16 cellular contexts compared by ENCODE assay signal in the genomic region with DNA sequence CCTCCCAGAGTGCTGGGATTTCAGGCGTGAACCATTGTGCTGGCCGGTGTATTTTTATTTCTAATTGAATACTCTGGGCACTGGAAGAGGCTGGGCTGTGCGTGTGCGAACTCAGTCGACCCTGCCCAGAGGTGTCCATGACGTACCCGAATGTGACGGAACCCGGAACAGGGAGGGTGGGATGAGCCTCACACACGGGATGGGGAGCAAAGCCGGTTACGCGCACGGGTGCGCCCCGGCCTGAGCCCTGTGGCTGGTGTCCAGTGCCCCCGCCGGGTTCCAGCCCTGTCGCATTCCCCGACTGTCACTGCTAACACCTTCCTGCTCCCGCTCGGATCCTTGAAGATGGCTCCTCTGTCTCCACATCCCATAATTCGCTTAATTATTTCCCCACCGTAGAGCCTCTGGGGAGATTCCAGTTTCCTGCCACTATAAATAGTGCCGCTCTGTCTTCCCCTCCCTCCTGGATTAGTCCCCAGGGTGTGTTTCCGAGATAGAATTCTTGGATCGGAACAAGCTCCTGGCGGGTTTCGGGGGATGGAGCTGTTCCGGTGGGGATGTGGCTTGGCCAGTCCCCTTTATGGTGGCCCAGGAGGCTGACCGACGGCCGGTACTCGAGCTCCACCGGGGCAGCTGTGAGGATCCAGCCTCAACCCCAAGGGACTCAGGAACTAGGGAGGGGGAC. TPM values are rescaled to one million over a fixed set of nuclear protein-coding genes. Genes with fewer than 3 reads are reported as not detected.
DNase-seq lines count a peak whose midpoint lies in the region; ATAC-seq and TF ChIP-seq lines count a peak whose summit lies in the region.
"Had no signal": no experiment of that assay in that cellular context is flagged by ENCODE, and none has a peak within 500 bp of the region (broad histone marks: within the 10 kb centered on the region; RNA-seq: fewer than 3 reads in every experiment).

No MANE protein-coding gene starts in this region.

- no peaks in the 10 kb centered on the region; the same call in 1 of the 2 replicates for H3K9me1 ChIP-seq in IMR-90 (ENCODE audit: insufficient read depth, low read length)

- H3K79me1 ChIP-seq in IMR-90 (ENCODE audit: low read depth in 1 of 2, low read length in 2 of 2): peaks cover 5 to 64% of the 10 kb centered on the region in 2 experiments

- H2BK15ac ChIP-seq in IMR-90 (ENCODE audit: low read depth, low read length): no peak overlapping the region

- H4K5ac ChIP-seq in IMR-90 (ENCODE audit: low read depth, low read length): no peak overlapping the region

- H3K4me3 ChIP-seq in IMR-90 (ENCODE audit: insufficient read depth, low read depth, low read length) (no peak overlapping the region), iPS-15b (ENCODE audit: low read depth, low read length) (no peak overlapping the region), OCI-LY7 (ENCODE audit: low read depth, low read length, poor library complexity, severe bottlenecking) (no peak overlapping the region)
- H3K4me3 ChIP-seq: GM23338 had no signal

- CTCF ChIA-PET in IMR-90 (lab: Yijun Ruan, JAX): no interaction called here
- CTCF ChIA-PET in OCI-LY7 (lab: Charles Lee; ENCODE audit: unreplicated experiment): no interaction called here

- no peaks in the 10 kb centered on the region for H3K9me3 Mint-ChIP-seq in dendritic cell treated with granulocyte-macrophage colony-stimulating factor and Interleukin-4, amounts not matched to agents 40 ng/mL and 50 ng/mL, for 4 days
- H3K9me3 Mint-ChIP-seq in stimulated activated naive B cell treated with anti-CD40 and anti-IgM and Interleukin-4, amounts not matched to agents 10 μg/mL and 1 μg/mL and 100 μg/mL, for 72 hours: no peaks in the 10 kb centered on the region
- H3K9me3 Mint-ChIP-seq: GM23338, mesothelial cell of epicardium had no signal

- WGBS in IMR-90 (ENCODE audit: extremely low coverage in 2 of 2, insufficient read length in 1 of 2), 2 experiments: 93% methylated on average over 21 of the region's 35 CpGs; no CpG with 5 or more reads in 1 of the 2 experiments

- H3K4me1 ChIP-seq in IMR-90 (ENCODE audit: control insufficient read depth, insufficient read depth, low read length): peaks cover 18% of the 10 kb centered on the region
- no peaks in the 10 kb centered on the region for H3K4me1 ChIP-seq in iPS-15b (ENCODE audit: control insufficient read depth, insufficient read depth, low read length)
- no peaks in the 10 kb centered on the region for H3K4me1 ChIP-seq in OCI-LY7 (ENCODE audit: insufficient read depth, low read length, poor library complexity, severe bottlenecking)

- no peak overlapping the region for H3K18ac ChIP-seq in IMR-90 (ENCODE audit: low read depth, low read length)

- no peak for TF ChIP-seq RAD21 in IMR-90 (IDR thresholded peaks at IDR 0.05; ENCODE audit: low read length)

- ATAC-seq in IMR-90 (ENCODE audit: low read depth) (no peak), HG03045 (IDR thresholded peaks at IDR 0.05; ENCODE audit: unreplicated experiment) (no peak)
- ATAC-seq in stimulated activated naive B cell treated with anti-CD40 and anti-IgM and Interleukin-4, amounts not matched to agents 10 μg/mL and 1 μg/mL and 100 μg/mL, for 72 hours (replicated peaks): no peak
- ATAC-seq: GM23338, PC-3 had no signal

- H3K23ac ChIP-seq in IMR-90 (ENCODE audit: low read depth, low read length): no peak overlapping the region

- no peak overlapping the region for H3K14ac ChIP-seq in IMR-90 (replicated peaks; ENCODE audit: low read depth, low read length)

- H3K9me3 ChIP-seq in IMR-90 (ENCODE audit: control insufficient read depth, insufficient read depth, low read length): no peaks in the 10 kb centered on the region
- H3K9me3 ChIP-seq in iPS-15b (ENCODE audit: control insufficient read depth, insufficient read depth, low read length): no peaks in the 10 kb centered on the region
- H3K9me3 ChIP-seq in OCI-LY7 (ENCODE audit: low read length): no peaks in the 10 kb centered on the region
- H3K9me3 ChIP-seq: neutrophil had no signal

- H2BK120ac ChIP-seq in IMR-90 (ENCODE audit: low read depth, low read length): no peak overlapping the region

- H3K9ac ChIP-seq in IMR-90 (ENCODE audit: low read depth, low read length) (no peak overlapping the region), iPS-15b (ENCODE audit: low read depth, low read length) (peak overlapping the region; percentile 24)

- in situ Hi-C loops in IMR-90 (cut with MboI; ENCODE audit: low sequenced_read_pairs): no loop called here

- no peak overlapping the region for H4K91ac ChIP-seq in IMR-90 (ENCODE audit: insufficient read depth, low read depth, low read length)

- H3K27me3 Mint-ChIP-seq in dendritic cell treated with granulocyte-macrophage colony-stimulating factor and Interleukin-4, amounts not matched to agents 40 ng/mL and 50 ng/mL, for 4 days: no peaks in the 10 kb centered on the region
- H3K27me3 Mint-ChIP-seq in stimulated activated naive B cell treated with anti-CD40 and anti-IgM and Interleukin-4, amounts not matched to agents 10 μg/mL and 1 μg/mL and 100 μg/mL, for 72 hours: no peaks in the 10 kb centered on the region

- peak overlapping the region; percentile 79 for H3K27ac Mint-ChIP-seq in dendritic cell treated with granulocyte-macrophage colony-stimulating factor and Interleukin-4, amounts not matched to agents 40 ng/mL and 50 ng/mL, for 4 days
- peak overlapping the region; percentile 76 for H3K27ac Mint-ChIP-seq in stimulated activated naive B cell treated with anti-CD40 and anti-IgM and Interleukin-4, amounts not matched to agents 10 μg/mL and 1 μg/mL and 100 μg/mL, for 72 hours
- H3K27ac Mint-ChIP-seq: GM23338, mesothelial cell of epicardium had no signal

- no peak for DNase-seq in IMR-90
- DNase-seq in stimulated activated naive B cell treated with anti-CD40 and anti-IgM and Interleukin-4, amounts not matched to agents 10 μg/mL and 1 μg/mL and 100 μg/mL, for 72 hours: no peak
- DNase-seq in dedifferentiated amniotic fluid mesenchymal stem cell (ENCODE audit: extremely low spot score): no peak
- no peak for DNase-seq in cerebellar cortex (ENCODE audit: low spot score)
- no peak for DNase-seq in OCI-LY7 (ENCODE audit: low spot score)
- DNase-seq: cortex of kidney, KBM-7, NCI-H1417, PC-3, T-helper 1 cell had no signal

- H2AK9ac ChIP-seq in IMR-90 (replicated peaks; ENCODE audit: low read depth, low read length, poor library complexity): peak overlapping the region; percentile 78

- H3K4me2 ChIP-seq in IMR-90 (ENCODE audit: low read depth, low read length) (no peak overlapping the region), OCI-LY7 (ENCODE audit: low read length) (no peak overlapping the region)
- H3K4me2 ChIP-seq: GM23338 had no signal

- no peak overlapping the region for H4K8ac ChIP-seq in IMR-90 (ENCODE audit: low read depth in 2 of 2, low read length in 2 of 2)

- H4K20me1 ChIP-seq in IMR-90 (ENCODE audit: insufficient read depth, low read length): peaks cover 25% of the 10 kb centered on the region
- no peaks in the 10 kb centered on the region for H4K20me1 ChIP-seq in OCI-LY7 (ENCODE audit: insufficient read depth, low read length)

- no peak overlapping the region for H3K56ac ChIP-seq in IMR-90 (ENCODE audit: extremely low read depth, insufficient read depth, low read length)

- H2AFZ ChIP-seq in IMR-90 (replicated peaks; ENCODE audit: low read length, poor library complexity) (no peak overlapping the region), OCI-LY7 (ENCODE audit: low read length) (no peak overlapping the region)
- H2AFZ ChIP-seq: GM23338 had no signal

- H3K4me3 Mint-ChIP-seq in dendritic cell treated with granulocyte-macrophage colony-stimulating factor and Interleukin-4, amounts not matched to agents 40 ng/mL and 50 ng/mL, for 4 days: no peak overlapping the region
- no peak overlapping the region for H3K4me3 Mint-ChIP-seq in stimulated activated naive B cell treated with anti-CD40 and anti-IgM and Interleukin-4, amounts not matched to agents 10 μg/mL and 1 μg/mL and 100 μg/mL, for 72 hours
- H3K4me3 Mint-ChIP-seq: GM23338, mesothelial cell of epicardium had no signal

- H3K36me3 ChIP-seq in IMR-90 (ENCODE audit: control insufficient read depth, insufficient read depth, low read length) (peaks cover 49% of the 10 kb centered on the region), iPS-15b (ENCODE audit: control insufficient read depth, insufficient read depth, low read length) (peaks cover 17% of the 10 kb centered on the region), OCI-LY7 (ENCODE audit: insufficient read depth, low read length) (peaks cover 16% of the 10 kb centered on the region)

- H2BK5ac ChIP-seq in IMR-90 (ENCODE audit: low read depth, low read length, poor library complexity, severe bottlenecking): no peak overlapping the region

- H2AK5ac ChIP-seq in IMR-90 (ENCODE audit: low read depth, low read length): no peak overlapping the region

- H3K4me1 Mint-ChIP-seq in dendritic cell treated with granulocyte-macrophage colony-stimulating factor and Interleukin-4, amounts not matched to agents 40 ng/mL and 50 ng/mL, for 4 days (ENCODE audit: low read depth): peaks cover 71% of the 10 kb centered on the region
- H3K4me1 Mint-ChIP-seq in stimulated activated naive B cell treated with anti-CD40 and anti-IgM and Interleukin-4, amounts not matched to agents 10 μg/mL and 1 μg/mL and 100 μg/mL, for 72 hours: peaks cover 0 to 11% of the 10 kb centered on the region in 2 donors

- intact Hi-C loops in IMR-90 (cut with micrococcal nuclease): no loop called here
- intact Hi-C loops in dendritic cell treated with granulocyte-macrophage colony-stimulating factor and Interleukin-4, amounts not matched to agents 40 ng/mL and 50 ng/mL, for 4 days (cut with micrococcal nuclease): no loop called here
- intact Hi-C loops in OCI-LY7 (cut with micrococcal nuclease; ENCODE audit: unreplicated experiment): no loop called here

- peaks cover 81% of the 10 kb centered on the region for H3K36me3 Mint-ChIP-seq in dendritic cell treated with granulocyte-macrophage colony-stimulating factor and Interleukin-4, amounts not matched to agents 40 ng/mL and 50 ng/mL, for 4 days (ENCODE audit: low read depth)
- peaks cover 21 to 25% of the 10 kb centered on the region in 2 donors for H3K36me3 Mint-ChIP-seq in stimulated activated naive B cell treated with anti-CD40 and anti-IgM and Interleukin-4, amounts not matched to agents 10 μg/mL and 1 μg/mL and 100 μg/mL, for 72 hours

- no peak overlapping the region for H2BK20ac ChIP-seq in IMR-90 (ENCODE audit: low read depth, low read length)

- TF ChIP-seq CTCF in IMR-90 (conservative IDR thresholded peaks at IDR 0.05; ENCODE audit: low read depth, low read length): no peak
- TF ChIP-seq CTCF in OCI-LY7 (conservative IDR thresholded peaks at IDR 0.05; ENCODE audit: low read length): no peak

- H3K27ac ChIP-seq in IMR-90 (ENCODE audit: insufficient read depth, low read length): no peak overlapping the region
- no peak overlapping the region for H3K27ac ChIP-seq in OCI-LY7 (ENCODE audit: low read depth, low read length, poor library complexity, severe bottlenecking)
- H3K27ac ChIP-seq: neutrophil had no signal

- H3K79me2 ChIP-seq in OCI-LY7 (ENCODE audit: insufficient read depth, low read depth, low read length): no peaks in the 10 kb centered on the region

- POLR2A ChIA-PET in IMR-90 (lab: Charles Lee; ENCODE audit: unreplicated experiment): no interaction called here
- POLR2A ChIA-PET in OCI-LY7 (lab: Charles Lee): no interaction called here

- H3K9me2 ChIP-seq in OCI-LY7 (ENCODE audit: insufficient read depth, low read length): no peaks in the 10 kb centered on the region

- no peak for TF ChIP-seq POLR2A in IMR-90 (IDR thresholded peaks at IDR 0.05; ENCODE audit: low read depth, low read length)

- dilution Hi-C loops in IMR-90 (cut with HindIII; ENCODE audit: low sequenced_read_pairs, unreplicated experiment): no loop called here

- no peaks in the 10 kb centered on the region for H3K27me3 ChIP-seq in IMR-90 (ENCODE audit: control insufficient read depth, insufficient read depth, low read length)
- no peaks in the 10 kb centered on the region for H3K27me3 ChIP-seq in iPS-15b (ENCODE audit: control insufficient read depth, insufficient read depth, low read length)
- H3K27me3 ChIP-seq: neutrophil had no signal

- BruUV-seq in IMR-90 (replicated peaks; lab: Mats Ljungman, UMichigan) (no TSS peak), OCI-LY7 (replicated peaks; lab: Mats Ljungman, UMichigan) (no TSS peak)

- H3K4ac ChIP-seq in IMR-90 (ENCODE audit: low read depth, low read length): no peak overlapping the region

RNA-seq across cellular contexts. Expression of a gene that starts 22.0 kb away (rescaled TPM):
- total RNA-seq in IMR-90 (2012; rRNA removed): 13.4 and 13.6 TPM in 2 replicates
- polyA plus RNA-seq in IMR-90 (2012; rRNA removed): 40.4 and 40.5 TPM in 2 replicates
- 16.4 and 33.2 TPM in 2 replicates for polyA plus RNA-seq in IMR-90 (2012; cell fraction: cytosol; rRNA removed)
- 123 and 292 TPM in 2 replicates for polyA plus RNA-seq in IMR-90 (2012; cell fraction: nucleus; rRNA removed; ENCODE audit: low replicate concordance)
- total RNA-seq in OCI-LY7 (2014; rRNA removed; shearing (Covaris generic)): 17.6 and 26.6 TPM in 2 replicates
- total RNA-seq in OCI-LY7 (2022): 43.3 and 48.8 TPM in 2 replicates

RNA-seq across cellular contexts. Expression of a gene that starts 48.3 kb away (rescaled TPM):
- 357 and 415 TPM in 2 replicates for total RNA-seq in IMR-90 (2012; rRNA removed)
- polyA plus RNA-seq in IMR-90 (2012; rRNA removed): 1,083 and 1,136 TPM in 2 replicates
- 2,056 and 2,058 TPM in 2 replicates for polyA plus RNA-seq in IMR-90 (2012; cell fraction: cytosol; rRNA removed)
- 1,128 and 1,215 TPM in 2 replicates for polyA plus RNA-seq in IMR-90 (2012; cell fraction: nucleus; rRNA removed; ENCODE audit: low replicate concordance)
- total RNA-seq in OCI-LY7 (2014; rRNA removed; shearing (Covaris generic)): 184 and 203 TPM in 2 replicates
- total RNA-seq in OCI-LY7 (2022): 148 and 156 TPM in 2 replicates

RNA-seq across cellular contexts. Expression of a gene that starts 53.5 kb away (rescaled TPM):
- 39.3 and 45.0 TPM in 2 replicates for total RNA-seq in IMR-90 (2012; rRNA removed)
- polyA plus RNA-seq in IMR-90 (2012; rRNA removed): 40.9 and 42.8 TPM in 2 replicates
- polyA plus RNA-seq in IMR-90 (2012; cell fraction: cytosol; rRNA removed): 35.6 and 50.4 TPM in 2 replicates
- 146 and 257 TPM in 2 replicates for polyA plus RNA-seq in IMR-90 (2012; cell fraction: nucleus; rRNA removed; ENCODE audit: low replicate concordance)
- 68.7 and 78.4 TPM in 2 replicates for total RNA-seq in OCI-LY7 (2014; rRNA removed; shearing (Covaris generic))
- total RNA-seq in OCI-LY7 (2022): 76.5 and 82.2 TPM in 2 replicates

RNA-seq across cellular contexts. Expression of a gene that starts 56.9 kb away (rescaled TPM):
- total RNA-seq in IMR-90 (2012; rRNA removed) (195 and 294 TPM in 2 replicates), OCI-LY7 (2022) (160 and 193 TPM in 2 replicates)
- polyA plus RNA-seq in IMR-90 (2012; rRNA removed): 391 and 449 TPM in 2 replicates
- 408 and 821 TPM in 2 replicates for polyA plus RNA-seq in IMR-90 (2012; cell fraction: cytosol; rRNA removed)
- 242 and 436 TPM in 2 replicates for polyA plus RNA-seq in IMR-90 (2012; cell fraction: nucleus; rRNA removed; ENCODE audit: low replicate concordance)
- total RNA-seq in OCI-LY7 (2014; rRNA removed; shearing (Covaris generic)): 153 and 165 TPM in 2 replicates
